In the genomic region with DNA sequence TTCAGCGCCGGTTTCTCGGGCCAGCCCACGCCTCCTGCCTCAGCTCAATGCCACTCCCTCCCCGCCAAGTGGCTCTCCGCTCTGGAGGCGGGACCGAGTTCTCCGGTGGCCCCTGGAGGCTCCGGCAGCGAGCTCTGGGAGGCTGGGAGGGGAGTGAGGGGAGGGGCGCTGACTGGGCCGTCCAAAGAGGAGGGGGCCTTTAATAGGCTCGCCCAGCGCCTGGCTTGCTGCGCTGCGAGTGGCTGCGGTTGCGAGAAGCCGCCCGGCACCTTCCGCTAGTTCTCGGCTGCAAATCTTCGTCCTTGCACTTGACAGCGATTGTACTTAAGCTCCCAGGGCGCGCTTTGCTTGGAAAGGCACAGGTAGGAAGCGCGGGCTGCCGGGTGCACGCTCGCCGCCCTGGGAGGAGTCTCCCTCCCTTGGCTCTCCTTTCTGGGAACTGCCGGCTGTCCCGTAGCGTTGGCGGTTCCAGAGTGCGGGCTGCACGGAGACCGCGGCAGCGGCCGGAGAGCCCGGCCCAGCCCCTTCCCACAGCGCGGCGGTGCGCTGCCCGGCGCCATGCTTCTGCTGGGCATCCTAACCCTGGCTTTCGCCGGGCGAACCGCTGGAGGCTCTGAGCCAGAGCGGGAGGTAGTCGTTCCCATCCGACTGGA, we compare ENCODE assay signal across 8 cellular contexts. TPM values are rescaled to one million over a fixed set of nuclear protein-coding genes. Genes with fewer than 3 reads are reported as not detected.
DNase-seq lines count a peak whose midpoint lies in the region; TF ChIP-seq lines count a peak whose summit lies in the region.

A gene with protein sequence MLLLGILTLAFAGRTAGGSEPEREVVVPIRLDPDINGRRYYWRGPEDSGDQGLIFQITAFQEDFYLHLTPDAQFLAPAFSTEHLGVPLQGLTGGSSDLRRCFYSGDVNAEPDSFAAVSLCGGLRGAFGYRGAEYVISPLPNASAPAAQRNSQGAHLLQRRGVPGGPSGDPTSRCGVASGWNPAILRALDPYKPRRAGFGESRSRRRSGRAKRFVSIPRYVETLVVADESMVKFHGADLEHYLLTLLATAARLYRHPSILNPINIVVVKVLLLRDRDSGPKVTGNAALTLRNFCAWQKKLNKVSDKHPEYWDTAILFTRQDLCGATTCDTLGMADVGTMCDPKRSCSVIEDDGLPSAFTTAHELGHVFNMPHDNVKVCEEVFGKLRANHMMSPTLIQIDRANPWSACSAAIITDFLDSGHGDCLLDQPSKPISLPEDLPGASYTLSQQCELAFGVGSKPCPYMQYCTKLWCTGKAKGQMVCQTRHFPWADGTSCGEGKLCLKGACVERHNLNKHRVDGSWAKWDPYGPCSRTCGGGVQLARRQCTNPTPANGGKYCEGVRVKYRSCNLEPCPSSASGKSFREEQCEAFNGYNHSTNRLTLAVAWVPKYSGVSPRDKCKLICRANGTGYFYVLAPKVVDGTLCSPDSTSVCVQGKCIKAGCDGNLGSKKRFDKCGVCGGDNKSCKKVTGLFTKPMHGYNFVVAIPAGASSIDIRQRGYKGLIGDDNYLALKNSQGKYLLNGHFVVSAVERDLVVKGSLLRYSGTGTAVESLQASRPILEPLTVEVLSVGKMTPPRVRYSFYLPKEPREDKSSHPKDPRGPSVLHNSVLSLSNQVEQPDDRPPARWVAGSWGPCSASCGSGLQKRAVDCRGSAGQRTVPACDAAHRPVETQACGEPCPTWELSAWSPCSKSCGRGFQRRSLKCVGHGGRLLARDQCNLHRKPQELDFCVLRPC (plus strand): TSS at position 230 of the 653 bp plus-strand sequence. CDS start 329 bp downstream, at position 559.

- H3K27me3 ChIP-seq in MM.1S (replicated peaks; ENCODE audit: insufficient read depth, low read length) (no peaks in the 10 kb centered on the region), thymus (ENCODE audit: control insufficient read depth, insufficient read depth) (peaks cover 38% of the 10 kb centered on the region)

- H3K4me3 ChIP-seq in MM.1S (ENCODE audit: low read length) (peak within 1 kb of the TSS; percentile 80), epithelial cell of proximal tubule (ENCODE audit: low read depth, low read length) (peak within 1 kb of the TSS; percentile 61), thymus (ENCODE audit: low read length) (peak within 1 kb of the TSS; percentile 17)

- peaks cover 7% of the 10 kb centered on the region; the same call in 1 of the 2 replicates for H3K79me2 ChIP-seq in MM.1S (ENCODE audit: low read length)

- H3F3A ChIP-seq in MM.1S (ENCODE audit: insufficient read depth, low read length): peaks cover 7% of the 10 kb centered on the region; the same call in 1 of the 2 replicates

- no peaks in the 10 kb centered on the region for H4K20me1 ChIP-seq in MM.1S (ENCODE audit: insufficient read depth, low read length)

- H3K36me3 ChIP-seq in MM.1S (replicated peaks; ENCODE audit: insufficient read depth, low read length) (no peaks in the 10 kb centered on the region), thymus (ENCODE audit: control insufficient read depth, insufficient read depth) (no peaks in the 10 kb centered on the region)

- peak within 1 kb of the TSS; percentile 53; the same call in 1 of the 2 replicates for H3K9ac ChIP-seq in MM.1S (ENCODE audit: low read length)

- H3K4me1 ChIP-seq in MM.1S (ENCODE audit: low read length) (no peaks in the 10 kb centered on the region), thymus (ENCODE audit: control insufficient read depth, insufficient read depth, low read length) (no peaks in the 10 kb centered on the region)

- 1% methylated on average over 57 of the region's 57 CpGs for WGBS in thymus

- peak within 1 kb of the TSS; percentile 92 for H2AFZ ChIP-seq in MM.1S (ENCODE audit: low read length)

- no peaks in the 10 kb centered on the region for H3K9me3 ChIP-seq in MM.1S (replicated peaks; ENCODE audit: insufficient read depth, low read length)
- no peaks in the 10 kb centered on the region for H3K9me3 ChIP-seq in thymus (ENCODE audit: control insufficient read depth)

- H3K27ac ChIP-seq in MM.1S (ENCODE audit: low read length) (peak within 1 kb of the TSS; percentile 21; the same call in 1 of the 2 replicates), thymus (ENCODE audit: low read depth) (no peak within 1 kb of the TSS)

- TF ChIP-seq CTCF in MM.1S (IDR thresholded peaks at IDR 0.05; ENCODE audit: low read length): no peak
- TF ChIP-seq CTCF in epithelial cell of proximal tubule (conservative IDR thresholded peaks at IDR 0.05; ENCODE audit: low read depth, low read length): no peak

- H3K9me2 ChIP-seq in MM.1S (replicated peaks; ENCODE audit: insufficient read depth, low read length): no peaks in the 10 kb centered on the region

- H3K4me2 ChIP-seq in MM.1S (ENCODE audit: low read depth, low read length): peak within 1 kb of the TSS; percentile 95

- DNase-seq in NCI-H146 (lab: John Stamatoyannopoulos, UW) (peak; percentile 43), NCI-H146 treated with DMSO at 0.1 percent for 48 hours (lab: John Stamatoyannopoulos, UW; ENCODE audit: unreplicated experiment) (no peak), MM.1S (peak; percentile 91), T1000 (lab: John Stamatoyannopoulos, UW) (peak; percentile 61), epithelial cell of proximal tubule (ENCODE audit: low read depth) (no peak), mucosa of gallbladder (ENCODE audit: low spot score) (peak; percentile 66), GDM1 (lab: John Stamatoyannopoulos, UW) (no peak)

RNA-seq across cellular contexts. Expression of the gene that starts here (rescaled TPM):
- total RNA-seq in epithelial cell of proximal tubule (0.58 and 2.4 TPM in 2 replicates), mucosa of gallbladder (3.2 TPM)
- 2.8 TPM for polyA plus RNA-seq in thymus

Comparison
In these comparisons a context has a peak if more than half of its experiments do, and no peak if none do; other contexts are left out.
1. DNase-seq: peak in NCI-H146 (single experiment), MM.1S (single experiment), T1000 (single experiment) and mucosa of gallbladder (single experiment); none in NCI-H146 treated with DMSO at 0.1 percent for 48 hours (single experiment), epithelial cell of proximal tubule (single experiment) and GDM1 (single experiment).
2. H3K4me3 ChIP-seq: peak in every context shown above with its lines; median percentile 80 in MM.1S; 61 in epithelial cell of proximal tubule; 17 in thymus.